In the genomic region with DNA sequence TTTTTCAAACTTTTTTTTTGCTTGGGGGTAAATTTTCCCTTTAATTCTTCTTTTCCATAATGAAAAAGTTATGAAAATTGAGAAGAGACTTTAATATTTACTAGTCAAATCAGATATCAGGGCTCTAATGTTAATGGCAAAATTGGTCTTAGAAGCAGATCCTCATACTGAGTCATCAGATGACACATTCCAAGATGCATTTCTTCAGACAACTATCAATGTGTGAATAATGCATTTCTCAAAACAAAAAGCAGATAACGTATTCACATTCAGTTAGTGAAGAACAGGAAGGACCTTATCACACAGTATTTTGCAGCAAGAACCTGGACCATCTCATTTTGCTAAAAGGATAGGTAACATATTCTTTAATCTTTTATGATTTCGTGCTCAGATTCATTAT, we compare ENCODE assay signal across 17 cellular contexts.
DNase-seq lines count a peak whose midpoint lies in the region; FAIRE-seq and TF ChIP-seq lines count a peak whose summit lies in the region.
"Had no signal": no experiment of that assay in that cellular context is flagged by ENCODE, and none has a peak within 500 bp of the region (broad histone marks: within the 10 kb centered on the region; RNA-seq: fewer than 3 reads in every experiment).

No MANE protein-coding gene starts in this region.

- H3K4me1 ChIP-seq in osteoblast (ENCODE audit: insufficient read depth, low read length): peaks cover 9% of the 10 kb centered on the region
- H3K4me1 ChIP-seq: BLaER1 treated with 17β-estradiol and CSF1 and Interleukin-3, amounts not matched to agents 10 nM and 100 nM; prostate gland had no signal

- FAIRE-seq in D721Med (lab: Jason Lieb, UNC): no peak

- H2AFZ ChIP-seq in osteoblast (ENCODE audit: low read length): no peak overlapping the region
- H2AFZ ChIP-seq: hepatocyte had no signal

- peaks cover 4% of the 10 kb centered on the region for H3K79me2 ChIP-seq in osteoblast (ENCODE audit: insufficient read depth, low read length)

- H3K4me3 ChIP-seq in osteoblast (ENCODE audit: insufficient read depth, low read length): no peak overlapping the region
- H3K4me3 ChIP-seq: BLaER1 treated with 17β-estradiol and CSF1 and Interleukin-3, amounts not matched to agents 10 nM and 100 nM; esophagus muscularis mucosa; hepatocyte; MG63; prostate gland had no signal

- TF ChIP-seq CTCF in osteoblast (IDR thresholded peaks at IDR 0.05; ENCODE audit: extremely low read depth, low read depth, low read length) (no peak), D721Med (IDR thresholded peaks at IDR 0.05; ENCODE audit: insufficient read depth, missing control alignments) (no peak)

- no peak overlapping the region for H3K27ac ChIP-seq in osteoblast (ENCODE audit: low read depth, low read length)
- H3K27ac ChIP-seq: BLaER1 treated with 17β-estradiol and CSF1 and Interleukin-3, amounts not matched to agents 10 nM and 100 nM; esophagus muscularis mucosa; hepatocyte; prostate gland had no signal

- H3K4me2 ChIP-seq in osteoblast (ENCODE audit: insufficient read depth, low read length): no peak overlapping the region
- H3K4me2 ChIP-seq: BLaER1 treated with 17β-estradiol and CSF1 and Interleukin-3, amounts not matched to agents 10 nM and 100 nM; hepatocyte had no signal

- no peaks in the 10 kb centered on the region for H3K27me3 ChIP-seq in osteoblast (ENCODE audit: insufficient read depth, low read length)
- H3K27me3 ChIP-seq: BLaER1 treated with 17β-estradiol and CSF1 and Interleukin-3, amounts not matched to agents 10 nM and 100 nM; esophagus muscularis mucosa; hepatocyte; MG63 had no signal

- H4K20me1 ChIP-seq in osteoblast (ENCODE audit: insufficient read depth, low read length): no peaks in the 10 kb centered on the region

- DNase-seq in GM04503 (ENCODE audit: low read depth) (peak; percentile 7), RKO (ENCODE audit: low spot score) (peak; percentile 63), dermis blood vessel endothelial cell (peak; percentile 52), osteoblast (ENCODE audit: insufficient read length, low spot score, missing footprints) (peak; percentile 75), NCI-H2171 (lab: John Stamatoyannopoulos, UW) (no peak), D721Med (ENCODE audit: insufficient read length, low spot score) (no peak), SHP77 treated with DMSO at 0.1 percent for 48 hours (lab: John Stamatoyannopoulos, UW) (no peak)
- DNase-seq: activated CD8-positive, alpha-beta memory T cell treated with anti-CD3 and anti-CD28 coated beads for 24 hours; activated naive CD8-positive, alpha-beta T cell treated with anti-CD3 and anti-CD28 coated beads for 36 hours; activated T-cell treated with anti-CD3 and anti-CD28 coated beads, Interleukin-2, amount 50 U/mL, for 72 hours; MG63; NCI-H1694; SIG-M5 had no signal

- H3K9me3 ChIP-seq in osteoblast (ENCODE audit: low read depth, low read length): no peaks in the 10 kb centered on the region
- H3K9me3 ChIP-seq: BLaER1 treated with 17β-estradiol and CSF1 and Interleukin-3, amounts not matched to agents 10 nM and 100 nM; esophagus muscularis mucosa; MG63; prostate gland had no signal

- H3K36me3 ChIP-seq in osteoblast (ENCODE audit: insufficient read depth, low read length): no peaks in the 10 kb centered on the region
- H3K36me3 ChIP-seq: BLaER1 treated with 17β-estradiol and CSF1 and Interleukin-3, amounts not matched to agents 10 nM and 100 nM; esophagus muscularis mucosa; MG63; prostate gland had no signal

Comparison
In these comparisons a context has a peak if more than half of its experiments do, and no peak if none do; other contexts are left out.
1. DNase-seq: peak in GM04503 (single experiment), RKO (single experiment), dermis blood vessel endothelial cell (single experiment) and osteoblast (single experiment); none in NCI-H2171 (single experiment), D721Med (single experiment) and SHP77 treated with DMSO at 0.1 percent for 48 hours (single experiment).